ENCODE assay signal across 17 cellular contexts in the genomic region with DNA sequence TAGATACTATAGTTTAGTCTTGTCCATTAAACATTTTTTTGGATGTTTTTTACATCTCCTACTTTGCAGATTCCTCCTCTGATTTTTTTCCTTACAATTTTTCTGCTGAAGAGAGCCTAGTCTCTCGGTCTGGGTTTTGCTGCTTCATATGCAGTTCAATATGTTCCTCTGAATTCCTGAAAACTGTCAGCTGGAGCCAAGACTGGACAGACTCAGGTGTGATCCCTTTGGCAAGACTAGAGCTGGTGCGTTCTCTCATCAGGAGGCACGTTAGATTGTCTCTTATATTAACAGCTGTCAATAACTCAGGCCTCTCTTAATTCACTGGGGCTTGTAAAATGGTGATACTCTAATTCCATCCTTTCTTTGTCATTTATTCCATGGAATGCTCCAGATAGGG. TPM values are rescaled to one million over a fixed set of nuclear protein-coding genes. Genes with fewer than 3 reads are reported as not detected.
DNase-seq lines count a peak whose midpoint lies in the region; ATAC-seq and TF ChIP-seq lines count a peak whose summit lies in the region.
"Had no signal": no experiment of that assay in that cellular context is flagged by ENCODE, and none has a peak within 500 bp of the region (broad histone marks: within the 10 kb centered on the region; RNA-seq: fewer than 3 reads in every experiment).

No MANE protein-coding gene starts in this region.

- no peaks in the 10 kb centered on the region for H3K27me3 ChIP-seq in foreskin keratinocyte
- H3K27me3 ChIP-seq: MG63 had no signal

- H3K36me3 Mint-ChIP-seq in activated naive CD4-positive, alpha-beta T cell treated with anti-CD3 and anti-CD28 coated beads, Interleukin-2, amount 50 U/mL, for 24 hours, result peaks cover 16% of the 10 kb centered on the region
- peaks cover 99% of the 10 kb centered on the region for H3K36me3 Mint-ChIP-seq in activated T-helper 17 cell treated with anti-CD3 and anti-CD28 coated beads, Interleukin-2, amount 50 U/mL, for 72 hours (ENCODE audit: low read depth)

- no peaks in the 10 kb centered on the region for H3K9me3 Mint-ChIP-seq in activated naive CD4-positive, alpha-beta T cell treated with anti-CD3 and anti-CD28 coated beads, Interleukin-2, amount 50 U/mL, for 24 hours
- H3K9me3 Mint-ChIP-seq in activated T-helper 17 cell treated with anti-CD3 and anti-CD28 coated beads, Interleukin-2, amount 50 U/mL, for 72 hours, result no peaks in the 10 kb centered on the region
- no peaks in the 10 kb centered on the region for H3K9me3 Mint-ChIP-seq in stimulated activated naive CD8-positive, alpha-beta T cell treated with anti-CD3 and anti-CD28 coated beads, Interleukin-15, amount 100 ng/mL, for 72 hours
- H3K9me3 Mint-ChIP-seq: CD4-positive, CD25-positive, alpha-beta regulatory T cell had no signal

- H3K4me1 Mint-ChIP-seq in activated naive CD4-positive, alpha-beta T cell treated with anti-CD3 and anti-CD28 coated beads, Interleukin-2, amount 50 U/mL, for 24 hours, result no peaks in the 10 kb centered on the region
- peaks cover 5% of the 10 kb centered on the region for H3K4me1 Mint-ChIP-seq in activated T-helper 17 cell treated with anti-CD3 and anti-CD28 coated beads, Interleukin-2, amount 50 U/mL, for 72 hours
- H3K4me1 Mint-ChIP-seq in stimulated activated naive CD8-positive, alpha-beta T cell treated with anti-CD3 and anti-CD28 coated beads, Interleukin-15, amount 100 ng/mL, for 72 hours, result no peaks in the 10 kb centered on the region

- no peaks in the 10 kb centered on the region for H3K4me1 ChIP-seq in foreskin keratinocyte

- no peaks in the 10 kb centered on the region for H3K27me3 Mint-ChIP-seq in activated naive CD4-positive, alpha-beta T cell treated with anti-CD3 and anti-CD28 coated beads, Interleukin-2, amount 50 U/mL, for 24 hours
- H3K27me3 Mint-ChIP-seq in activated T-helper 17 cell treated with anti-CD3 and anti-CD28 coated beads, Interleukin-2, amount 50 U/mL, for 72 hours, result no peaks in the 10 kb centered on the region
- H3K27me3 Mint-ChIP-seq in stimulated activated naive CD8-positive, alpha-beta T cell treated with anti-CD3 and anti-CD28 coated beads, Interleukin-15, amount 100 ng/mL, for 72 hours, result no peaks in the 10 kb centered on the region
- H3K27me3 Mint-ChIP-seq: CD4-positive, CD25-positive, alpha-beta regulatory T cell had no signal

- H3K27ac ChIP-seq in foreskin keratinocyte, result no peak overlapping the region

- H3K4me3 Mint-ChIP-seq in activated naive CD4-positive, alpha-beta T cell treated with anti-CD3 and anti-CD28 coated beads, Interleukin-2, amount 50 U/mL, for 24 hours, result no peak overlapping the region
- no peak overlapping the region for H3K4me3 Mint-ChIP-seq in activated T-helper 17 cell treated with anti-CD3 and anti-CD28 coated beads, Interleukin-2, amount 50 U/mL, for 72 hours
- H3K4me3 Mint-ChIP-seq in stimulated activated naive CD8-positive, alpha-beta T cell treated with anti-CD3 and anti-CD28 coated beads, Interleukin-15, amount 100 ng/mL, for 72 hours, result no peak overlapping the region
- H3K4me3 Mint-ChIP-seq: CD4-positive, CD25-positive, alpha-beta regulatory T cell had no signal

- ATAC-seq in activated T-helper 17 cell treated with anti-CD3 and anti-CD28 coated beads, Interleukin-2, amount 50 U/mL, for 72 hours (replicated peaks), result no peak
- ATAC-seq in stimulated activated naive CD8-positive, alpha-beta T cell treated with anti-CD3 and anti-CD28 coated beads, Interleukin-15, amount 100 ng/mL, for 72 hours, result no peak
- no peak for ATAC-seq in foreskin keratinocyte

- peak overlapping the region; percentile 39 for H3K27ac Mint-ChIP-seq in activated naive CD4-positive, alpha-beta T cell treated with anti-CD3 and anti-CD28 coated beads, Interleukin-2, amount 50 U/mL, for 24 hours
- H3K27ac Mint-ChIP-seq in activated T-helper 17 cell treated with anti-CD3 and anti-CD28 coated beads, Interleukin-2, amount 50 U/mL, for 72 hours, result peak overlapping the region; percentile 81
- peak overlapping the region; percentile 35 to 88 for H3K27ac Mint-ChIP-seq in stimulated activated naive CD8-positive, alpha-beta T cell treated with anti-CD3 and anti-CD28 coated beads, Interleukin-15, amount 100 ng/mL, for 72 hours

- TF ChIP-seq CTCF in foreskin keratinocyte (conservative IDR thresholded peaks at IDR 0.05), result no peak

- DNase-seq in activated naive CD4-positive, alpha-beta T cell treated with anti-CD3 and anti-CD28 coated beads, Interleukin-2, amount 50 U/mL, for 16 hours, result no peak
- DNase-seq in cerebellum (ENCODE audit: low spot score) (peak; percentile 28), iPS-NIHi7 (ENCODE audit: extremely low spot score) (no peak), foreskin keratinocyte (no peak)
- DNase-seq in stimulated activated naive CD8-positive, alpha-beta T cell treated with anti-CD3 and anti-CD28 coated beads, Interleukin-15, amount 100 ng/mL, for 72 hours, result no peak
- DNase-seq: CD4-positive, CD25-positive, alpha-beta regulatory T cell; DMS79; H7; IMR-90; Karpas-422; MG63; NCI-H1092; NCI-H146; NCI-H2081; NCI-H510A treated with DMSO at 0.1 percent for 48 hours had no signal

RNA-seq across cellular contexts. Expression of a gene that starts 13.4 kb away (rescaled TPM):
- under 1 TPM; 0.34 to 0.58 TPM for total RNA-seq in activated T-helper 17 cell treated with anti-CD3 and anti-CD28 coated beads, Interleukin-2, amount 50 U/mL, for 72 hours
- 0.64 TPM for total RNA-seq in cerebellum
- not detected in 2 replicates for total RNA-seq in foreskin keratinocyte
- not detected in 2 replicates for polyA plus RNA-seq in foreskin keratinocyte
- total RNA-seq: H7, IMR-90 had no signal

RNA-seq across cellular contexts. Expression of a gene that starts 14.8 kb away (rescaled TPM):
- 100 to 1,000 TPM in 1 of 2 donors, 10 to 100 TPM in 1; 69.5 to 104 TPM for total RNA-seq in activated T-helper 17 cell treated with anti-CD3 and anti-CD28 coated beads, Interleukin-2, amount 50 U/mL, for 72 hours
- 61.3 TPM for total RNA-seq in cerebellum
- total RNA-seq in foreskin keratinocyte, result 193 and 203 TPM in 2 replicates
- 205 and 220 TPM in 2 replicates for polyA plus RNA-seq in foreskin keratinocyte

RNA-seq across cellular contexts. Expression of a gene that starts 57.9 kb away (rescaled TPM):
- total RNA-seq in activated T-helper 17 cell treated with anti-CD3 and anti-CD28 coated beads, Interleukin-2, amount 50 U/mL, for 72 hours, result 10 to 100 TPM; 56.7 to 71.7 TPM
- total RNA-seq in cerebellum (21.2 TPM), foreskin keratinocyte (25.7 and 27.4 TPM in 2 replicates)
- 19.1 and 20.6 TPM in 2 replicates for polyA plus RNA-seq in foreskin keratinocyte
